ENCODE assay signal across 15 cellular contexts in the genomic region with DNA sequence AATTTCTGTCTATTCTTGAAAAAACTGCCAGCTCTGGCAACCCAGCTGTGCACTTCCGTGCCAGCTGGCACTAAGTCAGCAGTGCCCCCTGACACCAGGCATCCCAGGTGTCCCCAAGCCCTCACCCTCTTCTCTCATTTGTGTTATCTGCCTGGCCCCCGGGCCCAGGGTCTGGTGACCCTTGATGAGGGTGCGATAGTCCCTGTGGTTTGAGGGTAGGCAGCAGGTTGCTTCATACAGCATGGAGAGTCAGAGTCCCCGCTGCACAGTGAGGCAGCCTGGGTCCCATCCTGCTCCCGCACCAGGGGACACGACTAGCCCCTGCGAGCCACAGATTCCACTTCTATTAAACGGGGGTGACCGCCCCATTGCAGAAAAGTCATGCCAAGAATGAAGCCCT. TPM values are rescaled to one million over a fixed set of nuclear protein-coding genes. Genes with fewer than 3 reads are reported as not detected.
A peak's percentile ranks its signal among the peaks of the same experiment; 100 is the strongest.
DNase-seq lines count a peak whose midpoint lies in the region; ATAC-seq and TF ChIP-seq lines count a peak whose summit lies in the region.
"Had no signal": no experiment of that assay in that cellular context is flagged by ENCODE, and none has a peak within 500 bp of the region (broad histone marks: within the 10 kb centered on the region; RNA-seq: fewer than 3 reads in every experiment).

No MANE protein-coding gene starts in this region.

- peaks cover 9% of the 10 kb centered on the region for H3K36me3 Mint-ChIP-seq in activated naive CD8-positive, alpha-beta T cell
- H3K36me3 Mint-ChIP-seq in activated naive CD8-positive, alpha-beta T cell treated with anti-CD3 and anti-CD28 coated beads for 36 hours = peaks cover 27% of the 10 kb centered on the region
- H3K36me3 Mint-ChIP-seq in activated B cell treated with CpG ODN at 0.5 μM for 24 hours (ENCODE audit: low read depth) = peaks cover 48% of the 10 kb centered on the region
- peaks cover 18% of the 10 kb centered on the region for H3K36me3 Mint-ChIP-seq in mesothelial cell of epicardium

- DNase-seq in activated naive CD8-positive, alpha-beta T cell treated with anti-CD3 and anti-CD28 coated beads for 36 hours = no peak
- DNase-seq in activated B cell treated with CpG ODN at 0.5 μM for 24 hours (no peak), mesothelial cell of epicardium (ENCODE audit: low spot score in 2 of 2, unreplicated experiment in 2 of 2) (no peak), stomach (no peak), NAMALWA (ENCODE audit: low spot score) (no peak), NCI-H187 (lab: John Stamatoyannopoulos, UW) (no peak)
- DNase-seq: aorta, cortex of kidney, foreskin melanocyte, MM.1S, NCI-H446 treated with DMSO at 0.1 percent for 48 hours, Right ventricle myocardium superior had no signal

- H3K36me3 ChIP-seq in stomach = peaks cover 26 to 53% (median 51%) of the 10 kb centered on the region in 4 donors

- H3K9me3 Mint-ChIP-seq in activated naive CD8-positive, alpha-beta T cell (ENCODE audit: low read depth) = no peaks in the 10 kb centered on the region
- peaks cover 5% of the 10 kb centered on the region for H3K9me3 Mint-ChIP-seq in activated naive CD8-positive, alpha-beta T cell treated with anti-CD3 and anti-CD28 coated beads for 36 hours
- H3K9me3 Mint-ChIP-seq in activated B cell treated with CpG ODN at 0.5 μM for 24 hours (no peaks in the 10 kb centered on the region), mesothelial cell of epicardium (peaks cover 5% of the 10 kb centered on the region)

- no peak overlapping the region for H3K27ac Mint-ChIP-seq in activated naive CD8-positive, alpha-beta T cell
- H3K27ac Mint-ChIP-seq in activated naive CD8-positive, alpha-beta T cell treated with anti-CD3 and anti-CD28 coated beads for 36 hours = no peak overlapping the region
- H3K27ac Mint-ChIP-seq in activated B cell treated with CpG ODN at 0.5 μM for 24 hours (no peak overlapping the region), mesothelial cell of epicardium (no peak overlapping the region)

- no peak for TF ChIP-seq POLR2A in stomach (IDR thresholded peaks at IDR 0.05)

- WGBS in stomach, 5 donors = 84 to 94% (median 89%) methylated on average over 7 to 9 of the region's 9 CpGs

- H3K4me1 Mint-ChIP-seq in activated naive CD8-positive, alpha-beta T cell (ENCODE audit: low read depth) = peaks cover 6% of the 10 kb centered on the region
- H3K4me1 Mint-ChIP-seq in activated naive CD8-positive, alpha-beta T cell treated with anti-CD3 and anti-CD28 coated beads for 36 hours = peaks cover 2% of the 10 kb centered on the region
- peaks cover 14% of the 10 kb centered on the region for H3K4me1 Mint-ChIP-seq in activated B cell treated with CpG ODN at 0.5 μM for 24 hours
- peaks cover 3% of the 10 kb centered on the region for H3K4me1 Mint-ChIP-seq in mesothelial cell of epicardium

- intact Hi-C loops in activated B cell treated with CpG ODN at 0.5 μM for 24 hours (cut with micrococcal nuclease) (loop anchor here (5.0 to 10.0 kb wide), 3 partner anchors 298 to 488 kb away; a partner anchor contains a TSS), stomach (cut with DNase I; ENCODE audit: low total_unique reads) (loop anchor here (10.0 kb wide), 1 partner anchor 538 kb away; no protein-coding TSS in a partner anchor)

- no peaks in the 10 kb centered on the region for H3K27me3 ChIP-seq in stomach

- peak overlapping the region in 3 of 5 donors; percentile 48 to 88 (median 82) for H3K27ac ChIP-seq in stomach
- H3K27ac ChIP-seq: thoracic aorta had no signal

- H3K4me3 ChIP-seq in stomach = no peak overlapping the region
- H3K4me3 ChIP-seq: thoracic aorta had no signal

- CTCF ChIA-PET in activated B cell treated with CpG ODN at 0.5 μM for 24 hours (lab: Charles Lee) = no interaction called here

- TF ChIP-seq CTCF in activated B cell treated with CpG ODN at 0.5 μM for 24 hours (IDR thresholded peaks at IDR 0.05) (no peak), mesothelial cell of epicardium (IDR thresholded peaks at IDR 0.05; ENCODE audit: unreplicated experiment) (no peak), stomach (IDR thresholded peaks at IDR 0.05) (no peak)

- H3K9me3 ChIP-seq in stomach = no peaks in the 10 kb centered on the region
- H3K9me3 ChIP-seq: thoracic aorta had no signal

- POLR2A ChIA-PET in activated B cell treated with CpG ODN at 0.5 μM for 24 hours (lab: Charles Lee) = no interaction called here

- no peaks in the 10 kb centered on the region for H3K27me3 Mint-ChIP-seq in activated naive CD8-positive, alpha-beta T cell
- no peaks in the 10 kb centered on the region for H3K27me3 Mint-ChIP-seq in activated naive CD8-positive, alpha-beta T cell treated with anti-CD3 and anti-CD28 coated beads for 36 hours
- H3K27me3 Mint-ChIP-seq in activated B cell treated with CpG ODN at 0.5 μM for 24 hours = no peaks in the 10 kb centered on the region
- H3K27me3 Mint-ChIP-seq in mesothelial cell of epicardium (ENCODE audit: low read depth) = peaks cover 19% of the 10 kb centered on the region

- TF ChIP-seq EP300 in stomach (IDR thresholded peaks at IDR 0.05) = no peak

- H3K4me1 ChIP-seq in stomach = peaks cover 19 to 34% (median 29%) of the 10 kb centered on the region in 4 donors

- no peak for ATAC-seq in activated B cell treated with CpG ODN at 0.5 μM for 24 hours (ENCODE audit: low read depth)
- ATAC-seq in GM19452 (IDR thresholded peaks at IDR 0.05; ENCODE audit: unreplicated experiment) = no peak

- H3K4me3 Mint-ChIP-seq in activated naive CD8-positive, alpha-beta T cell = peak overlapping the region; percentile 66
- H3K4me3 Mint-ChIP-seq in activated naive CD8-positive, alpha-beta T cell treated with anti-CD3 and anti-CD28 coated beads for 36 hours = no peak overlapping the region
- H3K4me3 Mint-ChIP-seq in activated B cell treated with CpG ODN at 0.5 μM for 24 hours (peak overlapping the region; percentile 29), mesothelial cell of epicardium (peak overlapping the region; percentile 38)

RNA-seq across cellular contexts. Expression of a gene that starts 1.9 kb away (rescaled TPM):
- 10 to 100 TPM; 10.6 to 10.9 TPM for total RNA-seq in activated naive CD8-positive, alpha-beta T cell treated with anti-CD3 and anti-CD28 coated beads for 36 hours
- 24.2 and 24.7 TPM in 2 replicates for total RNA-seq in activated B cell treated with CpG ODN at 0.5 μM for 24 hours
- 23.2 to 24.6 TPM (median 24.0 TPM) in 3 replicates for total RNA-seq in mesothelial cell of epicardium
- total RNA-seq in stomach = 10 to 100 TPM in 4 of 5 donors, 1 to 10 TPM in 1; 9.0 to 49.4 (median 28.6) TPM
- 1 to 10 TPM; 6.1 to 8.9 (median 8.7) TPM for polyA plus RNA-seq in stomach
